Comparison of ENCODE assay signal across 1 cellular context in genomic region chr9:14087576-14087975, GRCh38.
TF ChIP-seq lines count a peak whose summit lies in the region.

No MANE protein-coding gene starts in this region.

TF ChIP-seq in WTC11, 78 proteins besides CTCF, POLR2A, EP300 and RAD21 (continued from another document):
- TF ChIP-seq, protein P1, sequence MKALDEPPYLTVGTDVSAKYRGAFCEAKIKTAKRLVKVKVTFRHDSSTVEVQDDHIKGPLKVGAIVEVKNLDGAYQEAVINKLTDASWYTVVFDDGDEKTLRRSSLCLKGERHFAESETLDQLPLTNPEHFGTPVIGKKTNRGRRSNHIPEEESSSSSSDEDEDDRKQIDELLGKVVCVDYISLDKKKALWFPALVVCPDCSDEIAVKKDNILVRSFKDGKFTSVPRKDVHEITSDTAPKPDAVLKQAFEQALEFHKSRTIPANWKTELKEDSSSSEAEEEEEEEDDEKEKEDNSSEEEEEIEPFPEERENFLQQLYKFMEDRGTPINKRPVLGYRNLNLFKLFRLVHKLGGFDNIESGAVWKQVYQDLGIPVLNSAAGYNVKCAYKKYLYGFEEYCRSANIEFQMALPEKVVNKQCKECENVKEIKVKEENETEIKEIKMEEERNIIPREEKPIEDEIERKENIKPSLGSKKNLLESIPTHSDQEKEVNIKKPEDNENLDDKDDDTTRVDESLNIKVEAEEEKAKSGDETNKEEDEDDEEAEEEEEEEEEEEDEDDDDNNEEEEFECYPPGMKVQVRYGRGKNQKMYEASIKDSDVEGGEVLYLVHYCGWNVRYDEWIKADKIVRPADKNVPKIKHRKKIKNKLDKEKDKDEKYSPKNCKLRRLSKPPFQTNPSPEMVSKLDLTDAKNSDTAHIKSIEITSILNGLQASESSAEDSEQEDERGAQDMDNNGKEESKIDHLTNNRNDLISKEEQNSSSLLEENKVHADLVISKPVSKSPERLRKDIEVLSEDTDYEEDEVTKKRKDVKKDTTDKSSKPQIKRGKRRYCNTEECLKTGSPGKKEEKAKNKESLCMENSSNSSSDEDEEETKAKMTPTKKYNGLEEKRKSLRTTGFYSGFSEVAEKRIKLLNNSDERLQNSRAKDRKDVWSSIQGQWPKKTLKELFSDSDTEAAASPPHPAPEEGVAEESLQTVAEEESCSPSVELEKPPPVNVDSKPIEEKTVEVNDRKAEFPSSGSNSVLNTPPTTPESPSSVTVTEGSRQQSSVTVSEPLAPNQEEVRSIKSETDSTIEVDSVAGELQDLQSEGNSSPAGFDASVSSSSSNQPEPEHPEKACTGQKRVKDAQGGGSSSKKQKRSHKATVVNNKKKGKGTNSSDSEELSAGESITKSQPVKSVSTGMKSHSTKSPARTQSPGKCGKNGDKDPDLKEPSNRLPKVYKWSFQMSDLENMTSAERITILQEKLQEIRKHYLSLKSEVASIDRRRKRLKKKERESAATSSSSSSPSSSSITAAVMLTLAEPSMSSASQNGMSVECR (CRISPR knock-in tag; IDR thresholded peaks at IDR 0.05; ENCODE audit: borderline replicate concordance) = no peak
- TF ChIP-seq EMX1 (CRISPR knock-in tag; IDR thresholded peaks at IDR 0.05) (no peak), HMGXB4 (CRISPR knock-in tag; IDR thresholded peaks at IDR 0.05) (no peak), CREB1 (CRISPR knock-in tag; IDR thresholded peaks at IDR 0.05) (no peak), ZBTB43 (CRISPR knock-in tag; IDR thresholded peaks at IDR 0.05) (no peak), FOXK1 (CRISPR knock-in tag; IDR thresholded peaks at IDR 0.05) (no peak)
- TF ChIP-seq, protein P2, sequence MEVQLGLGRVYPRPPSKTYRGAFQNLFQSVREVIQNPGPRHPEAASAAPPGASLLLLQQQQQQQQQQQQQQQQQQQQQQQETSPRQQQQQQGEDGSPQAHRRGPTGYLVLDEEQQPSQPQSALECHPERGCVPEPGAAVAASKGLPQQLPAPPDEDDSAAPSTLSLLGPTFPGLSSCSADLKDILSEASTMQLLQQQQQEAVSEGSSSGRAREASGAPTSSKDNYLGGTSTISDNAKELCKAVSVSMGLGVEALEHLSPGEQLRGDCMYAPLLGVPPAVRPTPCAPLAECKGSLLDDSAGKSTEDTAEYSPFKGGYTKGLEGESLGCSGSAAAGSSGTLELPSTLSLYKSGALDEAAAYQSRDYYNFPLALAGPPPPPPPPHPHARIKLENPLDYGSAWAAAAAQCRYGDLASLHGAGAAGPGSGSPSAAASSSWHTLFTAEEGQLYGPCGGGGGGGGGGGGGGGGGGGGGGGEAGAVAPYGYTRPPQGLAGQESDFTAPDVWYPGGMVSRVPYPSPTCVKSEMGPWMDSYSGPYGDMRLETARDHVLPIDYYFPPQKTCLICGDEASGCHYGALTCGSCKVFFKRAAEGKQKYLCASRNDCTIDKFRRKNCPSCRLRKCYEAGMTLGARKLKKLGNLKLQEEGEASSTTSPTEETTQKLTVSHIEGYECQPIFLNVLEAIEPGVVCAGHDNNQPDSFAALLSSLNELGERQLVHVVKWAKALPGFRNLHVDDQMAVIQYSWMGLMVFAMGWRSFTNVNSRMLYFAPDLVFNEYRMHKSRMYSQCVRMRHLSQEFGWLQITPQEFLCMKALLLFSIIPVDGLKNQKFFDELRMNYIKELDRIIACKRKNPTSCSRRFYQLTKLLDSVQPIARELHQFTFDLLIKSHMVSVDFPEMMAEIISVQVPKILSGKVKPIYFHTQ (CRISPR knock-in tag; IDR thresholded peaks at IDR 0.05) = no peak
- TF ChIP-seq, protein P3, sequence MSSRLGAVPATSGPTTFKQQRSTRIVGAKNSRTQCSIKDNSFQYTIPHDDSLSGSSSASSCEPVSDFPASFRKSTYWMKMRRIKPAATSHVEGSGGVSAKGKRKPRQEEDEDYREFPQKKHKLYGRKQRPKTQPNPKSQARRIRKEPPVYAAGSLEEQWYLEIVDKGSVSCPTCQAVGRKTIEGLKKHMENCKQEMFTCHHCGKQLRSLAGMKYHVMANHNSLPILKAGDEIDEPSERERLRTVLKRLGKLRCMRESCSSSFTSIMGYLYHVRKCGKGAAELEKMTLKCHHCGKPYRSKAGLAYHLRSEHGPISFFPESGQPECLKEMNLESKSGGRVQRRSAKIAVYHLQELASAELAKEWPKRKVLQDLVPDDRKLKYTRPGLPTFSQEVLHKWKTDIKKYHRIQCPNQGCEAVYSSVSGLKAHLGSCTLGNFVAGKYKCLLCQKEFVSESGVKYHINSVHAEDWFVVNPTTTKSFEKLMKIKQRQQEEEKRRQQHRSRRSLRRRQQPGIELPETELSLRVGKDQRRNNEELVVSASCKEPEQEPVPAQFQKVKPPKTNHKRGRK (CRISPR knock-in tag; IDR thresholded peaks at IDR 0.05; ENCODE audit: borderline replicate concordance) = no peak
